ENCODE assay signal across 8 cellular contexts in genomic region chr12:56628671-56629458, GRCh38. TPM values are rescaled to one million over a fixed set of nuclear protein-coding genes. Genes with fewer than 3 reads are reported as not detected.
DNase-seq lines count a peak whose midpoint lies in the region; ATAC-seq and TF ChIP-seq lines count a peak whose summit lies in the region.

No MANE protein-coding gene starts in this region.

- H3K4me1 ChIP-seq in cardiac muscle cell (ENCODE audit: low read depth): peaks cover 65% of the 10 kb centered on the region

- no peaks in the 10 kb centered on the region for H3K27me3 ChIP-seq in cardiac muscle cell

- peak; percentile 28 for ATAC-seq in HG03097 (IDR thresholded peaks at IDR 0.05; ENCODE audit: low FRiP score, unreplicated experiment)
- ATAC-seq in activated naive CD8-positive, alpha-beta T cell treated with anti-CD3 and anti-CD28 coated beads, Interleukin-2, amount 50 U/mL, for 24 hours: no peak
- no peak for ATAC-seq in HG03342 (IDR thresholded peaks at IDR 0.05; ENCODE audit: unreplicated experiment)

- peak overlapping the region; percentile 86 for H3K27ac ChIP-seq in SK-N-MC
- H3K27ac ChIP-seq in cardiac muscle cell: peak overlapping the region; percentile 91

- H3K9me3 ChIP-seq in SK-N-MC (ENCODE audit: low read depth, low read length) (no peaks in the 10 kb centered on the region), cardiac muscle cell (ENCODE audit: low read depth) (no peaks in the 10 kb centered on the region)

- H3K9ac ChIP-seq in SK-N-MC (ENCODE audit: insufficient read length): peak overlapping the region; percentile 96

- H3K9me3 Mint-ChIP-seq in activated naive CD8-positive, alpha-beta T cell treated with anti-CD3 and anti-CD28 coated beads, Interleukin-2, amount 50 U/mL, for 24 hours: no peaks in the 10 kb centered on the region
- H3K9me3 Mint-ChIP-seq in osteocyte (ENCODE audit: unreplicated experiment): no peaks in the 10 kb centered on the region

- peaks cover 76% of the 10 kb centered on the region for H3K4me1 Mint-ChIP-seq in activated naive CD8-positive, alpha-beta T cell treated with anti-CD3 and anti-CD28 coated beads, Interleukin-2, amount 50 U/mL, for 24 hours
- peaks cover 59% of the 10 kb centered on the region for H3K4me1 Mint-ChIP-seq in osteocyte (ENCODE audit: unreplicated experiment)

- H3K4me3 ChIP-seq in SK-N-MC (peak overlapping the region; percentile 98), cardiac muscle cell (peak overlapping the region; percentile 100)

- peak; percentile 61 for DNase-seq in D341Med (ENCODE audit: low spot score)
- no peak for DNase-seq in SK-N-MC (ENCODE audit: low read depth, low spot score)
- peak; percentile 69 for DNase-seq in activated naive CD8-positive, alpha-beta T cell treated with anti-CD3 and anti-CD28 coated beads, Interleukin-2, amount 50 U/mL, for 24 hours
- peak; percentile 37 to 73 for DNase-seq in cardiac muscle cell (ENCODE audit: low read depth in 1 of 2, low spot score in 1 of 2)
- no peak for DNase-seq in osteocyte (ENCODE audit: extremely low spot score, unreplicated experiment)
- no peak for DNase-seq in NCI-H1436 treated with DMSO at 0.1 percent for 48 hours (lab: John Stamatoyannopoulos, UW)

- TF ChIP-seq CTCF in cardiac muscle cell (IDR thresholded peaks at IDR 0.05; ENCODE audit: low read depth, low read length): no peak
- no peak for TF ChIP-seq CTCF in osteocyte (IDR thresholded peaks at IDR 0.05)

- peaks cover 22% of the 10 kb centered on the region for H3K36me3 ChIP-seq in SK-N-MC (ENCODE audit: insufficient read depth, low read length)
- no peaks in the 10 kb centered on the region for H3K36me3 ChIP-seq in cardiac muscle cell

- peak overlapping the region; percentile 90 for H3K27ac Mint-ChIP-seq in activated naive CD8-positive, alpha-beta T cell treated with anti-CD3 and anti-CD28 coated beads, Interleukin-2, amount 50 U/mL, for 24 hours
- H3K27ac Mint-ChIP-seq in osteocyte (ENCODE audit: unreplicated experiment): peak overlapping the region; percentile 92

- H3K27me3 Mint-ChIP-seq in activated naive CD8-positive, alpha-beta T cell treated with anti-CD3 and anti-CD28 coated beads, Interleukin-2, amount 50 U/mL, for 24 hours: no peaks in the 10 kb centered on the region
- no peaks in the 10 kb centered on the region for H3K27me3 Mint-ChIP-seq in osteocyte (ENCODE audit: unreplicated experiment)

- peak overlapping the region; percentile 97 for H3K4me3 Mint-ChIP-seq in activated naive CD8-positive, alpha-beta T cell treated with anti-CD3 and anti-CD28 coated beads, Interleukin-2, amount 50 U/mL, for 24 hours
- H3K4me3 Mint-ChIP-seq in osteocyte (ENCODE audit: unreplicated experiment): peak overlapping the region; percentile 87

- peaks cover 18% of the 10 kb centered on the region for H3K36me3 Mint-ChIP-seq in activated naive CD8-positive, alpha-beta T cell treated with anti-CD3 and anti-CD28 coated beads, Interleukin-2, amount 50 U/mL, for 24 hours (ENCODE audit: low read depth)
- H3K36me3 Mint-ChIP-seq in osteocyte (ENCODE audit: unreplicated experiment): peaks cover 10% of the 10 kb centered on the region

RNA-seq across cellular contexts. Expression of gene BAZ2A, which starts 1.3 kb away (rescaled TPM):
- total RNA-seq in cardiac muscle cell: 72.4 and 153 TPM in 2 replicates
- polyA plus RNA-seq in cardiac muscle cell: 65.0 and 104 TPM in 2 replicates
- total RNA-seq in osteocyte: 83.1 and 91.6 TPM in 2 replicates

RNA-seq across cellular contexts. Expression of gene ATP5F1B, which starts 16.9 kb away (rescaled TPM):
- 1,322 and 1,661 TPM in 2 replicates for total RNA-seq in cardiac muscle cell
- polyA plus RNA-seq in cardiac muscle cell: 3,161 and 3,964 TPM in 2 replicates
- total RNA-seq in osteocyte: 423 TPM in 2 replicates

RNA-seq across cellular contexts. Expression of gene PTGES3, which starts 59.2 kb away (rescaled TPM):
- 59.9 and 82.2 TPM in 2 replicates for total RNA-seq in cardiac muscle cell
- polyA plus RNA-seq in cardiac muscle cell: 210 and 262 TPM in 2 replicates
- total RNA-seq in osteocyte: 136 and 140 TPM in 2 replicates

Comparison
In these comparisons a context has a peak if more than half of its experiments do, and no peak if none do; other contexts are left out.
1. DNase-seq: peak in D341Med (single experiment), activated naive CD8-positive, alpha-beta T cell treated with anti-CD3 and anti-CD28 coated beads, Interleukin-2, amount 50 U/mL, for 24 hours (single experiment) and cardiac muscle cell (2 of 2); none in SK-N-MC (single experiment), osteocyte (single experiment) and NCI-H1436 treated with DMSO at 0.1 percent for 48 hours (single experiment).